ENCODE assay signal across 8 cellular contexts in genomic region chr4:52750819-52751348, GRCh38. TPM values are rescaled to one million over a fixed set of nuclear protein-coding genes. Genes with fewer than 3 reads are reported as not detected.
DNase-seq lines count a peak whose midpoint lies in the region; ATAC-seq and TF ChIP-seq lines count a peak whose summit lies in the region.

No MANE protein-coding gene starts in this region.

- CTCF ChIA-PET in activated CD4-positive, alpha-beta memory T cell treated with anti-CD3 and anti-CD28 coated beads, Interleukin-2, amount 10 ng/mL, durations not matched to agents 7 days and 5 days (lab: Charles Lee) = no interaction called here

- DNase-seq in ELF-1 (ENCODE audit: low read depth, low spot score) (peak; percentile 62), fibroblast of the aortic adventitia (ENCODE audit: low read depth) (peak; percentile 0), NCI-H2107 treated with DMSO at 0.1 percent for 48 hours (lab: John Stamatoyannopoulos, UW; ENCODE audit: unreplicated experiment) (no peak)
- DNase-seq in activated CD4-positive, alpha-beta memory T cell treated with anti-CD3 and anti-CD28 coated beads, Interleukin-2, amount 10 ng/mL, durations not matched to agents 7 days and 5 days = no peak

- peak overlapping the region; percentile 72 for H2AFZ ChIP-seq in neuron (ENCODE audit: low read depth, low read length)

- ATAC-seq in GM18867 (IDR thresholded peaks at IDR 0.05; ENCODE audit: unreplicated experiment) (no peak), GM18907 (IDR thresholded peaks at IDR 0.05; ENCODE audit: unreplicated experiment) (no peak), GM18498 (IDR thresholded peaks at IDR 0.05; ENCODE audit: unreplicated experiment) (no peak)

- no peaks in the 10 kb centered on the region for H3K9me3 Mint-ChIP-seq in activated CD4-positive, alpha-beta memory T cell treated with anti-CD3 and anti-CD28 coated beads, Interleukin-2, amount 10 ng/mL, durations not matched to agents 7 days and 5 days

- H3K4me1 ChIP-seq in neuron (ENCODE audit: insufficient read depth, low read length) = no peaks in the 10 kb centered on the region

- peak overlapping the region; percentile 56 for H3K4me3 Mint-ChIP-seq in activated CD4-positive, alpha-beta memory T cell treated with anti-CD3 and anti-CD28 coated beads, Interleukin-2, amount 10 ng/mL, durations not matched to agents 7 days and 5 days

- H3K36me3 Mint-ChIP-seq in activated CD4-positive, alpha-beta memory T cell treated with anti-CD3 and anti-CD28 coated beads, Interleukin-2, amount 10 ng/mL, durations not matched to agents 7 days and 5 days (ENCODE audit: low read depth) = peaks cover 4% of the 10 kb centered on the region

- peaks cover 47% of the 10 kb centered on the region for H3K27me3 Mint-ChIP-seq in activated CD4-positive, alpha-beta memory T cell treated with anti-CD3 and anti-CD28 coated beads, Interleukin-2, amount 10 ng/mL, durations not matched to agents 7 days and 5 days

- no peak for TF ChIP-seq CTCF in fibroblast of the aortic adventitia (IDR thresholded peaks at IDR 0.05; ENCODE audit: insufficient read depth, low read length)

- peak overlapping the region; percentile 55 for H3K4me3 ChIP-seq in fibroblast of the aortic adventitia (ENCODE audit: low read depth, low read length)
- peak overlapping the region; percentile 30 for H3K4me3 ChIP-seq in neuron (ENCODE audit: low read length)

- no peaks in the 10 kb centered on the region for H3K36me3 ChIP-seq in neuron (ENCODE audit: insufficient read depth, low read length)

- H3K4me1 Mint-ChIP-seq in activated CD4-positive, alpha-beta memory T cell treated with anti-CD3 and anti-CD28 coated beads, Interleukin-2, amount 10 ng/mL, durations not matched to agents 7 days and 5 days = peaks cover 10% of the 10 kb centered on the region

- H3K27me3 ChIP-seq in neuron (ENCODE audit: insufficient read depth, low read length) = peaks cover 24% of the 10 kb centered on the region

- POLR2A ChIA-PET in activated CD4-positive, alpha-beta memory T cell treated with anti-CD3 and anti-CD28 coated beads, Interleukin-2, amount 10 ng/mL, durations not matched to agents 7 days and 5 days (lab: Charles Lee) = no interaction called here

- peaks cover 6% of the 10 kb centered on the region for H3K9me3 ChIP-seq in neuron (ENCODE audit: low read length)

- H3K27ac Mint-ChIP-seq in activated CD4-positive, alpha-beta memory T cell treated with anti-CD3 and anti-CD28 coated beads, Interleukin-2, amount 10 ng/mL, durations not matched to agents 7 days and 5 days = no peak overlapping the region

RNA-seq across cellular contexts. Expression of gene ERVMER34-1, which starts 0.3 kb away (rescaled TPM):
- total RNA-seq in activated CD4-positive, alpha-beta memory T cell treated with anti-CD3 and anti-CD28 coated beads, Interleukin-2, amount 10 ng/mL, durations not matched to agents 7 days and 5 days = not detected
- total RNA-seq in fibroblast of the aortic adventitia (ENCODE audit: low replicate concordance) = under 0.01 TPM in 1 of 2 replicates, not detected in the other

Comparison
In these comparisons a context has a peak if more than half of its experiments do, and no peak if none do; other contexts are left out.
1. DNase-seq: peak in ELF-1 (single experiment) and fibroblast of the aortic adventitia (single experiment); none in activated CD4-positive, alpha-beta memory T cell treated with anti-CD3 and anti-CD28 coated beads, Interleukin-2, amount 10 ng/mL, durations not matched to agents 7 days and 5 days (single experiment) and NCI-H2107 treated with DMSO at 0.1 percent for 48 hours (single experiment).